Comparison of ENCODE assay signal across 16 cellular contexts in genomic region chr19:5355076-5355475, GRCh38.
"Had no signal": no experiment of that assay in that cellular context is flagged by ENCODE, and none has a peak within 500 bp of the region (broad histone marks: within the 10 kb centered on the region; RNA-seq: fewer than 3 reads in every experiment).

No MANE protein-coding gene starts in this region.

- H3K4me1 ChIP-seq: ascending aorta, colonic mucosa, gastroesophageal sphincter, heart right ventricle, right lobe of liver, stomach had no signal

- H3K4me2 ChIP-seq: neural progenitor cell had no signal

- H3K27me3 ChIP-seq: ascending aorta, colonic mucosa, ovary, right lobe of liver had no signal

- H2AFZ ChIP-seq: neural progenitor cell had no signal

- H3K9ac ChIP-seq: neural progenitor cell had no signal

- ATAC-seq: gastroesophageal sphincter; naive thymus-derived CD4-positive, alpha-beta T cell had no signal

- H3K9me3 ChIP-seq: ascending aorta, colonic mucosa, gastroesophageal sphincter, heart right ventricle, ovary, right lobe of liver, stomach had no signal

- H3K4me3 ChIP-seq: ascending aorta, colonic mucosa, gastroesophageal sphincter, heart right ventricle, neural progenitor cell, ovary, right lobe of liver, stomach had no signal

- FAIRE-seq: endometrium, small intestine had no signal

- H3K36me3 ChIP-seq: ascending aorta, colonic mucosa, gastroesophageal sphincter, heart right ventricle, neural progenitor cell, ovary, right lobe of liver, stomach, WERI-Rb-1 had no signal

- DNase-seq: activated gamma-delta T cell; colonic mucosa; heart right ventricle; immature natural killer cell; naive thymus-derived CD4-positive, alpha-beta T cell; ovary; small intestine; stimulated activated CD4-positive, alpha-beta T cell treated with anti-CD3 and anti-CD28 coated beads, Interleukin-4, amount 100 ng/mL, for 24 hours; stomach; T-helper 2 cell had no signal

- H3K27ac ChIP-seq: ascending aorta, colonic mucosa, gastroesophageal sphincter, heart right ventricle, neural progenitor cell, ovary, right lobe of liver, stomach, WERI-Rb-1 had no signal
